In genomic region chr13:40597735-40598365, GRCh38 we compare ENCODE assay signal across 10 cellular contexts.
DNase-seq lines count a peak whose midpoint lies in the region; ATAC-seq and TF ChIP-seq lines count a peak whose summit lies in the region.
"Had no signal": no experiment of that assay in that cellular context is flagged by ENCODE, and none has a peak within 500 bp of the region (broad histone marks: within the 10 kb centered on the region; RNA-seq: fewer than 3 reads in every experiment).

No MANE protein-coding gene starts in this region.

- no peaks in the 10 kb centered on the region for H3K27me3 Mint-ChIP-seq in natural killer cell (ENCODE audit: low read depth in 2 of 2)
- no peaks in the 10 kb centered on the region for H3K27me3 Mint-ChIP-seq in natural killer cell treated with Interleukin-12 subunit alpha and Interleukin-12 subunit beta and Interleukin-15 and Interleukin-18, amount 100 ng/mL, for 72 hours
- H3K27me3 Mint-ChIP-seq: brain had no signal

- TF ChIP-seq CTCF in natural killer cell (IDR thresholded peaks at IDR 0.05) (no peak), vagina (IDR thresholded peaks at IDR 0.05) (no peak), GM13976 (IDR thresholded peaks at IDR 0.05; ENCODE audit: borderline replicate concordance, control extremely low read depth, extremely low read depth, insufficient read depth, missing control alignments) (no peak)

- H3K4me3 Mint-ChIP-seq in natural killer cell = no peak overlapping the region
- no peak overlapping the region for H3K4me3 Mint-ChIP-seq in natural killer cell treated with Interleukin-12 subunit alpha and Interleukin-12 subunit beta and Interleukin-15 and Interleukin-18, amount 100 ng/mL, for 72 hours
- H3K4me3 Mint-ChIP-seq: brain had no signal

- DNase-seq in natural killer cell = no peak
- DNase-seq in natural killer cell treated with Interleukin-12 subunit alpha and Interleukin-12 subunit beta and Interleukin-15 and Interleukin-18, amount 100 ng/mL, for 72 hours (ENCODE audit: low spot score) = no peak
- no peak for DNase-seq in effector memory CD4-positive, alpha-beta T cell
- DNase-seq in mucosa of gallbladder (ENCODE audit: low spot score) = peak; percentile 37
- no peak for DNase-seq in vagina (ENCODE audit: extremely low spot score in 2 of 2)
- DNase-seq in GM13976 (ENCODE audit: low spot score) = no peak
- no peak for DNase-seq in AG08396 (ENCODE audit: low spot score)
- DNase-seq: NCI-H2081 had no signal

- H3K27me3 ChIP-seq in effector memory CD4-positive, alpha-beta T cell (replicated peaks; ENCODE audit: control insufficient read depth, insufficient read depth, low read length, poor library complexity, severe bottlenecking) = no peaks in the 10 kb centered on the region
- no peaks in the 10 kb centered on the region for H3K27me3 ChIP-seq in vagina

- no peak for TF ChIP-seq POLR2A in vagina (IDR thresholded peaks at IDR 0.05)

- no peaks in the 10 kb centered on the region for H3K36me3 Mint-ChIP-seq in natural killer cell
- no peaks in the 10 kb centered on the region for H3K36me3 Mint-ChIP-seq in natural killer cell treated with Interleukin-12 subunit alpha and Interleukin-12 subunit beta and Interleukin-15 and Interleukin-18, amount 100 ng/mL, for 72 hours
- H3K36me3 Mint-ChIP-seq: brain had no signal

- no peaks in the 10 kb centered on the region for H3K36me3 ChIP-seq in effector memory CD4-positive, alpha-beta T cell (ENCODE audit: control insufficient read depth, insufficient read depth, low read length)
- H3K36me3 ChIP-seq in vagina = no peaks in the 10 kb centered on the region

- ATAC-seq in natural killer cell (no peak), HG03095 (IDR thresholded peaks at IDR 0.05; ENCODE audit: unreplicated experiment) (no peak)
- no peak for ATAC-seq in natural killer cell treated with Interleukin-12 subunit alpha and Interleukin-12 subunit beta and Interleukin-15 and Interleukin-18, amount 100 ng/mL, for 72 hours

- peak overlapping the region; percentile 5 for H3K4me3 ChIP-seq in effector memory CD4-positive, alpha-beta T cell (ENCODE audit: insufficient read depth, low read depth, low read length, poor library complexity, severe bottlenecking)
- H3K4me3 ChIP-seq in vagina = no peak overlapping the region

- intact Hi-C loops in natural killer cell (cut with micrococcal nuclease) = no loop called here
- intact Hi-C loops in vagina (cut with DNase I) = loop anchor here (5.0 kb wide), 1 partner anchor 1351 kb away; no protein-coding TSS in a partner anchor

- no peak overlapping the region for H3K27ac ChIP-seq in effector memory CD4-positive, alpha-beta T cell (ENCODE audit: insufficient read depth, low read length, poor library complexity, severe bottlenecking)
- H3K27ac ChIP-seq in vagina = peak overlapping the region; percentile 34

- in situ Hi-C loops in GM13976 (cut with MboI; ENCODE audit: low sequenced_read_pairs, unreplicated experiment) = no loop called here

- no peaks in the 10 kb centered on the region for H3K9me3 Mint-ChIP-seq in natural killer cell
- no peaks in the 10 kb centered on the region for H3K9me3 Mint-ChIP-seq in natural killer cell treated with Interleukin-12 subunit alpha and Interleukin-12 subunit beta and Interleukin-15 and Interleukin-18, amount 100 ng/mL, for 72 hours
- H3K9me3 Mint-ChIP-seq: brain had no signal

- H3K4me1 Mint-ChIP-seq in natural killer cell = peaks cover 55 to 58% of the 10 kb centered on the region in 2 donors
- H3K4me1 Mint-ChIP-seq in natural killer cell treated with Interleukin-12 subunit alpha and Interleukin-12 subunit beta and Interleukin-15 and Interleukin-18, amount 100 ng/mL, for 72 hours (ENCODE audit: low read depth in 2 of 2) = peaks cover 34 to 36% of the 10 kb centered on the region in 2 donors

- H3K9me3 ChIP-seq in effector memory CD4-positive, alpha-beta T cell (ENCODE audit: control insufficient read depth, low read length) = no peaks in the 10 kb centered on the region
- H3K9me3 ChIP-seq in vagina = no peaks in the 10 kb centered on the region

- peaks cover 38% of the 10 kb centered on the region for H3K4me1 ChIP-seq in effector memory CD4-positive, alpha-beta T cell (ENCODE audit: control insufficient read depth, insufficient read depth, low read length, poor library complexity, severe bottlenecking)
- H3K4me1 ChIP-seq in vagina = peaks cover 48% of the 10 kb centered on the region

- H3K27ac Mint-ChIP-seq in natural killer cell = peak overlapping the region; percentile 36 to 51
- peak overlapping the region in 1 of 2 donors; percentile 66 for H3K27ac Mint-ChIP-seq in natural killer cell treated with Interleukin-12 subunit alpha and Interleukin-12 subunit beta and Interleukin-15 and Interleukin-18, amount 100 ng/mL, for 72 hours
